ENCODE assay signal across 21 cellular contexts in the genomic region with DNA sequence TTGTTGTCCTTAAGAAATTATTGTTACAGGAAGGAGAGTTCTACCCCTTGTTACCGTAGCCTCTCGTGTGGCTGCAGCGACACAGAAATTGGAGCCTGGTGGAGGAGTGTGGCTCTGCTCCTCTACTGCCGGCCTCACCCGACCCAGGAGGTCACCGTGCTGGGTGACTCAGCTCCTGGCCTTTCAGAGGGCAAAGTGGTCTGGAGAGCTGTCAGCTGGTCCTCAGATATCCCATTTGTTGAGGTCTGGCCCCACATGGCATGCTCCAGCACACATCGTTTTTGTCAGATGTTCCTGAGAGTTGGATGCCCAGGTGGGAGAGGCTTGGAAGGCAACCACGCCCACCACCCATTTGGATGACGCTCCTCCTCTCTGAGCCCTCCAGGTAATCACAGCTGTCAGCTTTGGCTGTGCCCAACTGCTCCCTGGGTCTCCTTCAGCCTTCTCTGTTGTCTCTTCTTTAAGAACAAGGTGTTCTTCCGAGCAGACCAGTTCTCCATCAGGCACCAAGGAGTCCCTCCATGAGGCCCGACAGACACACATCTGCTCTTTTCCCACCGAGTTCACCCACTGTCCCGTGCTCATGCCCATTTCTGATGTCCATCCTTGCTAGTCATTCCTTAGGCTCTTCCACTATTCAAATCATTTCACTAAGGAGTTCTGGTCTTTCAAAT.
DNase-seq lines count a peak whose midpoint lies in the region; ATAC-seq and TF ChIP-seq lines count a peak whose summit lies in the region.
"Had no signal": no experiment of that assay in that cellular context is flagged by ENCODE, and none has a peak within 500 bp of the region (broad histone marks: within the 10 kb centered on the region; RNA-seq: fewer than 3 reads in every experiment).

No MANE protein-coding gene starts in this region.

- no peaks in the 10 kb centered on the region for H3K9me2 ChIP-seq in HCT116 (ENCODE audit: insufficient read depth)
- no peaks in the 10 kb centered on the region for H3K9me2 ChIP-seq in PC-3 (replicated peaks; ENCODE audit: low read length)

- RAD21 ChIA-PET in HCT116 (lab: Charles Lee; ENCODE audit: low non-redundant PET in 1 of 2, low total read pairs in 2 of 2, uncharacterized antibody in 2 of 2, unreplicated experiment in 2 of 2): no interaction called here

- no peaks in the 10 kb centered on the region for H3K79me2 ChIP-seq in HCT116 (ENCODE audit: insufficient read depth, low read length)
- H3K79me2 ChIP-seq in PC-3 (ENCODE audit: low read length): no peaks in the 10 kb centered on the region

- CTCF ChIA-PET in HCT116 (lab: Charles Lee): no interaction called here
- CTCF ChIA-PET in PC-3 (lab: Charles Lee): no interaction called here

- ATAC-seq in HCT116: peak; percentile 44; the same call in 1 of the 2 replicates
- ATAC-seq in GM19035 (IDR thresholded peaks at IDR 0.05; ENCODE audit: unreplicated experiment): no peak
- no peak for ATAC-seq in PC-3
- ATAC-seq in GM18870 (IDR thresholded peaks at IDR 0.05; ENCODE audit: unreplicated experiment): no peak
- ATAC-seq: activated CD8-positive, alpha-beta T cell treated with anti-CD3 and anti-CD28 coated beads for 36 hours; activated naive CD8-positive, alpha-beta T cell treated with anti-CD3 and anti-CD28 coated beads, Interleukin-2, amount 50 U/mL, for 24 hours; left ventricle myocardium superior; pancreas; right cardiac atrium had no signal

- H3K9ac ChIP-seq in HCT116 (ENCODE audit: low read length): no peak overlapping the region
- H3K9ac ChIP-seq in PC-3 (ENCODE audit: low read length): no peak overlapping the region

- H3K4me1 ChIP-seq in HCT116 (ENCODE audit: control insufficient read depth in 1 of 2, insufficient read depth in 2 of 2, low read length in 2 of 2): peaks cover 2 to 13% of the 10 kb centered on the region in 2 experiments; a peak in 2 of 4 replicates
- peaks cover 30% of the 10 kb centered on the region for H3K4me1 ChIP-seq in PC-3 (ENCODE audit: insufficient read depth, low read length)
- H3K4me1 ChIP-seq: pancreas had no signal

- H3K9me3 ChIP-seq in HCT116 (ENCODE audit: control insufficient read depth in 1 of 2, insufficient read depth in 1 of 2, low read depth in 1 of 2, low read length in 2 of 2): no peaks in the 10 kb centered on the region
- H3K9me3 ChIP-seq in PC-3 (ENCODE audit: low read length): no peaks in the 10 kb centered on the region
- H3K9me3 ChIP-seq: MG63, pancreas, thoracic aorta had no signal

- no peaks in the 10 kb centered on the region for H3F3A ChIP-seq in PC-3 (ENCODE audit: low read length, unreplicated experiment)

- H2AFZ ChIP-seq in HCT116 (ENCODE audit: low read depth, low read length, poor library complexity, severe bottlenecking) (no peak overlapping the region), PC-3 (ENCODE audit: low read length) (no peak overlapping the region)

- intact Hi-C loops in HCT116 (cut with micrococcal nuclease): no loop called here
- intact Hi-C loops in PC-3 (cut with micrococcal nuclease): no loop called here

- no peaks in the 10 kb centered on the region for H4K20me1 ChIP-seq in HCT116 (ENCODE audit: insufficient read depth)
- H4K20me1 ChIP-seq in PC-3 (ENCODE audit: low read length): no peaks in the 10 kb centered on the region

- H3K27ac ChIP-seq in HCT116 (ENCODE audit: low read depth, low read length) (no peak overlapping the region), brain microvascular endothelial cell (no peak overlapping the region), PC-3 (ENCODE audit: low read length) (no peak overlapping the region)
- H3K27ac ChIP-seq: epithelial cell of prostate, pancreas, thoracic aorta had no signal

- no TSS peak for BruUV-seq in HCT116 (replicated peaks; lab: Mats Ljungman, UMichigan)
- no TSS peak for BruUV-seq in PC-3 (replicated peaks; lab: Mats Ljungman, UMichigan)

- no peak overlapping the region for H3K4me2 ChIP-seq in HCT116 (ENCODE audit: low read length)
- no peak overlapping the region for H3K4me2 ChIP-seq in PC-3 (ENCODE audit: low read length)

- TF ChIP-seq CTCF in HCT116 (IDR thresholded peaks at IDR 0.05 in 2 of 3, conservative IDR thresholded peaks at IDR 0.05 in 1 of 3; ENCODE audit: borderline replicate concordance in 1 of 3, insufficient read depth in 1 of 3, low read depth in 2 of 3, low read length in 2 of 3): no peak
- TF ChIP-seq CTCF in brain microvascular endothelial cell (IDR thresholded peaks at IDR 0.05; ENCODE audit: low read depth, low read length, missing control alignments): peak; percentile 8
- no peak for TF ChIP-seq CTCF in PC-3 (conservative IDR thresholded peaks at IDR 0.05; ENCODE audit: low read depth, low read length)

- TF ChIP-seq POLR2A in HCT116 (IDR thresholded peaks at IDR 0.05; ENCODE audit: borderline replicate concordance, extremely low read depth, insufficient read depth, insufficient read length): no peak

- H3K27me3 ChIP-seq in HCT116 (ENCODE audit: insufficient read depth, low read length) (peaks cover 21% of the 10 kb centered on the region), brain microvascular endothelial cell (replicated peaks) (no peaks in the 10 kb centered on the region), PC-3 (ENCODE audit: low read length) (peaks cover 22% of the 10 kb centered on the region)
- H3K27me3 ChIP-seq: MG63 had no signal

- POLR2A ChIA-PET in HCT116 (lab: Charles Lee) (no interaction called here), PC-3 (lab: Charles Lee; ENCODE audit: unreplicated experiment) (no interaction called here)

- in situ Hi-C loops in brain microvascular endothelial cell (cut with HindIII; ENCODE audit: low pct_ligation_motif_present, low sequenced_read_pairs): no loop called here

- no peak for TF ChIP-seq RAD21 in HCT116 (IDR thresholded peaks at IDR 0.05; ENCODE audit: low read depth)

- H3K4me3 ChIP-seq in HCT116 (replicated peaks in 1 of 2; ENCODE audit: low read depth in 1 of 2, low read length in 2 of 2) (no peak overlapping the region), brain microvascular endothelial cell (ENCODE audit: low read depth, low read length) (no peak overlapping the region), PC-3 (ENCODE audit: low read length) (no peak overlapping the region)
- H3K4me3 ChIP-seq: MG63, pancreas, thoracic aorta had no signal

- no peaks in the 10 kb centered on the region for H3K36me3 ChIP-seq in HCT116 (ENCODE audit: control insufficient read depth in 1 of 2, insufficient read depth in 2 of 2, low read length in 2 of 2)
- no peaks in the 10 kb centered on the region for H3K36me3 ChIP-seq in brain microvascular endothelial cell (replicated peaks)
- no peaks in the 10 kb centered on the region for H3K36me3 ChIP-seq in PC-3 (ENCODE audit: low read depth, low read length)
- H3K36me3 ChIP-seq: MG63, pancreas, thoracic aorta had no signal

- DNase-seq in HCT116 (ENCODE audit: low read depth, low spot score) (no peak), NCI-H2171 (lab: John Stamatoyannopoulos, UW) (peak; percentile 28), brain microvascular endothelial cell (no peak), myocyte (ENCODE audit: low read depth) (peak; percentile 80), PC-3 (no peak)
- DNase-seq: activated CD8-positive, alpha-beta T cell treated with anti-CD3 and anti-CD28 coated beads for 36 hours; activated effector memory CD4-positive, alpha-beta T cell treated with anti-CD3 and anti-CD28 coated beads, Interleukin-2, amount 50 U/mL, for 16 hours; activated naive CD8-positive, alpha-beta T cell treated with anti-CD3 and anti-CD28 coated beads, Interleukin-2, amount 50 U/mL, for 24 hours; cerebellar nuclear complex; GDM1; left ventricle myocardium superior; MG63; NCI-H524 treated with DMSO at 0.1 percent for 48 hours; pancreas; right cardiac atrium; stimulated activated naive CD4-positive, alpha-beta T cell treated with Interleukin-2 at 50 U/mL for 16 hours; T-helper 9 cell had no signal

TF ChIP-seq in HCT116, 20 proteins besides CTCF, POLR2A, EP300 and RAD21 (continues in another document):
- TF ChIP-seq CBX3 (IDR thresholded peaks at IDR 0.05; ENCODE audit: low read depth): no peak
- TF ChIP-seq, protein P1, sequence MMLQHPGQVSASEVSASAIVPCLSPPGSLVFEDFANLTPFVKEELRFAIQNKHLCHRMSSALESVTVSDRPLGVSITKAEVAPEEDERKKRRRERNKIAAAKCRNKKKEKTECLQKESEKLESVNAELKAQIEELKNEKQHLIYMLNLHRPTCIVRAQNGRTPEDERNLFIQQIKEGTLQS (IDR thresholded peaks at IDR 0.05): no peak
- TF ChIP-seq TCF7L2 (IDR thresholded peaks at IDR 0.05; ENCODE audit: borderline replicate concordance, extremely low read depth, insufficient read depth, insufficient read length): no peak
- no peak for TF ChIP-seq SIN3A (IDR thresholded peaks at IDR 0.05; ENCODE audit: low read depth)
- no peak for TF ChIP-seq YY1 (IDR thresholded peaks at IDR 0.05; ENCODE audit: extremely low read depth, insufficient replicate concordance, low read depth, low read length)
- TF ChIP-seq, protein P2, sequence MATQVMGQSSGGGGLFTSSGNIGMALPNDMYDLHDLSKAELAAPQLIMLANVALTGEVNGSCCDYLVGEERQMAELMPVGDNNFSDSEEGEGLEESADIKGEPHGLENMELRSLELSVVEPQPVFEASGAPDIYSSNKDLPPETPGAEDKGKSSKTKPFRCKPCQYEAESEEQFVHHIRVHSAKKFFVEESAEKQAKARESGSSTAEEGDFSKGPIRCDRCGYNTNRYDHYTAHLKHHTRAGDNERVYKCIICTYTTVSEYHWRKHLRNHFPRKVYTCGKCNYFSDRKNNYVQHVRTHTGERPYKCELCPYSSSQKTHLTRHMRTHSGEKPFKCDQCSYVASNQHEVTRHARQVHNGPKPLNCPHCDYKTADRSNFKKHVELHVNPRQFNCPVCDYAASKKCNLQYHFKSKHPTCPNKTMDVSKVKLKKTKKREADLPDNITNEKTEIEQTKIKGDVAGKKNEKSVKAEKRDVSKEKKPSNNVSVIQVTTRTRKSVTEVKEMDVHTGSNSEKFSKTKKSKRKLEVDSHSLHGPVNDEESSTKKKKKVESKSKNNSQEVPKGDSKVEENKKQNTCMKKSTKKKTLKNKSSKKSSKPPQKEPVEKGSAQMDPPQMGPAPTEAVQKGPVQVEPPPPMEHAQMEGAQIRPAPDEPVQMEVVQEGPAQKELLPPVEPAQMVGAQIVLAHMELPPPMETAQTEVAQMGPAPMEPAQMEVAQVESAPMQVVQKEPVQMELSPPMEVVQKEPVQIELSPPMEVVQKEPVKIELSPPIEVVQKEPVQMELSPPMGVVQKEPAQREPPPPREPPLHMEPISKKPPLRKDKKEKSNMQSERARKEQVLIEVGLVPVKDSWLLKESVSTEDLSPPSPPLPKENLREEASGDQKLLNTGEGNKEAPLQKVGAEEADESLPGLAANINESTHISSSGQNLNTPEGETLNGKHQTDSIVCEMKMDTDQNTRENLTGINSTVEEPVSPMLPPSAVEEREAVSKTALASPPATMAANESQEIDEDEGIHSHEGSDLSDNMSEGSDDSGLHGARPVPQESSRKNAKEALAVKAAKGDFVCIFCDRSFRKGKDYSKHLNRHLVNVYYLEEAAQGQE (IDR thresholded peaks at IDR 0.05; ENCODE audit: low read depth): no peak
- TF ChIP-seq SRF (IDR thresholded peaks at IDR 0.05; ENCODE audit: low read depth): no peak
- TF ChIP-seq ELF1 (IDR thresholded peaks at IDR 0.05; ENCODE audit: borderline replicate concordance, low read depth): no peak
- TF ChIP-seq POLR2AphosphoS5 (IDR thresholded peaks at IDR 0.05; ENCODE audit: low read depth, low read length): no peak
- TF ChIP-seq ZNF274 (IDR thresholded peaks at IDR 0.05; ENCODE audit: low read depth, low read length): no peak

Comparison
In these comparisons a context has a peak if more than half of its experiments do, and no peak if none do; other contexts are left out.
1. DNase-seq: peak in NCI-H2171 (single experiment) and myocyte (single experiment); none in HCT116 (single experiment), brain microvascular endothelial cell (single experiment) and PC-3 (single experiment).